17 cellular contexts compared by ENCODE assay signal in the genomic region with DNA sequence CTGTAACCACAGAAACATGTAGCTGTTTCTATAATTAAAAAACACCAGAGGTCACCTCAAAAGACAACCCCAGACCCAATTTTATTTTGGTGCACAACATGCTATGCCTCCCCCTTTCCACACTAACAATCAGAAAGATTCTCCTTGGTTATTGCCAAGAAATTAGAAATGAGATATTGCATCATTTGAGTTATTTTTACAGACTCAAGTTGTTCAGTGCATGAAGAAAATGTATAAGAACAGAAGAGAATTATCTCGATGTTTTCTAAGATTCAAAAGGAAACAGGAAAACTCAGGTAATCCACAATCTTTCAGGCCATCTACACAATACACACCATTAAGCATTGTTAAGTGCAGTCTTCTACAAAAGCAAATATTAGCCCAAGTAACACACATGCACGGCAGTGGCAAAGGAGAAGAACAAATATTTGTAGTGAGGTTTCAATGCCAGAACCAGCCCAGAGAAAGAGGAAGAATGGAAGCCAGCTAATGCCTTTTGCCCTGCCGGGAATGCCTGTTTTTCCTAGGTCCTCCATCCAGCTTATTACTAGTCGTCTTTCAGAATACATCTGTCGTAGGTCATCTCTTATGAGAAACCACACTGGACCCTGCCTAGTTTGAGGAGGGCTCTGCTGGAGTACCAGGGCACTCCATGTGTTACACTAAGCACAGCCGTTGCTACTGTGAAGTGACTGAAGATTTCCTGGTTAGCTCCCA.
DNase-seq lines count a peak whose midpoint lies in the region; ATAC-seq and TF ChIP-seq lines count a peak whose summit lies in the region.
"Had no signal": no experiment of that assay in that cellular context is flagged by ENCODE, and none has a peak within 500 bp of the region (broad histone marks: within the 10 kb centered on the region; RNA-seq: fewer than 3 reads in every experiment).

No MANE protein-coding gene starts in this region.

- DNase-seq in NCI-H2196 treated with DMSO at 0.1 percent for 48 hours (lab: John Stamatoyannopoulos, UW; ENCODE audit: unreplicated experiment) (peak; percentile 75), body of pancreas (peak; percentile 16 to 55 (median 42)), upper lobe of left lung (peak in 1 of 2 donors; percentile 25), testis (no peak), AG08395 (ENCODE audit: low spot score) (no peak)
- DNase-seq: activated CD4-positive, alpha-beta T cell treated with anti-CD3 and anti-CD28 coated beads, Interleukin-2, amount 50 U/mL, for 1 hour; activated T-cell treated with anti-CD3 and anti-CD28 coated beads, Interleukin-2, amount 50 U/mL, for 72 hours; CD4-positive, alpha-beta memory T cell; erythroblast; heart left ventricle; Kasumi-1; NCI-H226; Peyer's patch; stimulated activated CD4-positive, alpha-beta T cell treated with anti-CD3 and anti-CD28 coated beads, Interleukin-4, amount 100 ng/mL, for 24 hours had no signal

- peak overlapping the region; percentile 14; the same call in 1 of the 2 replicates for H3K4me2 ChIP-seq in KMS-11

- H3K36me3 ChIP-seq in KMS-11 (ENCODE audit: insufficient read depth) (no peaks in the 10 kb centered on the region), body of pancreas (replicated peaks in 1 of 2; ENCODE audit: insufficient read depth in 1 of 2, low read depth in 2 of 2) (no peaks in the 10 kb centered on the region), upper lobe of left lung (no peaks in the 10 kb centered on the region), testis (ENCODE audit: low read depth, missing control alignments) (no peaks in the 10 kb centered on the region)
- H3K36me3 ChIP-seq: heart left ventricle, Peyer's patch had no signal

- no peak overlapping the region for H2AFZ ChIP-seq in KMS-11 (ENCODE audit: low read depth)

- WGBS in body of pancreas, 2 donors: 22 to 24% methylated on average over 6 of the region's 6 CpGs
- 50 to 56% methylated on average over 6 of the region's 6 CpGs for WGBS in upper lobe of left lung, 2 donors
- 89% methylated on average over 6 of the region's 6 CpGs for WGBS in testis, 2 donors

- H3K4me3 ChIP-seq in KMS-11 (IDR thresholded peaks at IDR 0.05; ENCODE audit: insufficient read depth, low read depth, low read length) (no peak overlapping the region), body of pancreas (no peak overlapping the region), upper lobe of left lung (no peak overlapping the region), testis (no peak overlapping the region)
- H3K4me3 ChIP-seq: heart left ventricle, Peyer's patch had no signal

- TF ChIP-seq CTCF in KMS-11 (conservative IDR thresholded peaks at IDR 0.05; ENCODE audit: low read depth, low read length): no peak
- no peak for TF ChIP-seq CTCF in body of pancreas (IDR thresholded peaks at IDR 0.05)
- TF ChIP-seq CTCF in upper lobe of left lung (IDR thresholded peaks at IDR 0.05): no peak
- TF ChIP-seq CTCF in testis (IDR thresholded peaks at IDR 0.05): no peak

- peak; percentile 75 for ATAC-seq in body of pancreas
- ATAC-seq in upper lobe of left lung (ENCODE audit: low FRiP score in 2 of 2): peak; percentile 57 to 89
- no peak for ATAC-seq in HG03460 (IDR thresholded peaks at IDR 0.05; ENCODE audit: unreplicated experiment)
- ATAC-seq: activated T-cell treated with anti-CD3 and anti-CD28 coated beads, Interleukin-2, amount 50 U/mL, for 72 hours; heart left ventricle; sciatic nerve had no signal

- no peaks in the 10 kb centered on the region for H3K9me3 ChIP-seq in body of pancreas
- no peaks in the 10 kb centered on the region for H3K9me3 ChIP-seq in upper lobe of left lung
- H3K9me3 ChIP-seq in testis: no peaks in the 10 kb centered on the region
- H3K9me3 ChIP-seq: heart left ventricle, Peyer's patch had no signal

- TF ChIP-seq EP300 in upper lobe of left lung (IDR thresholded peaks at IDR 0.05): no peak

- H3K79me2 ChIP-seq in KMS-11 (ENCODE audit: insufficient read depth, low read depth): no peaks in the 10 kb centered on the region

- no peak overlapping the region for H3K9ac ChIP-seq in KMS-11

- H3K27ac ChIP-seq in KMS-11 (no peak overlapping the region), body of pancreas (peak overlapping the region in 2 of 4 donors; percentile 12 to 21), upper lobe of left lung (peak overlapping the region in 1 of 4 donors; percentile 39), testis (no peak overlapping the region)
- H3K27ac ChIP-seq: heart left ventricle, Peyer's patch had no signal

- H3K4me1 ChIP-seq in KMS-11 (ENCODE audit: low read depth, poor library complexity, severe bottlenecking): peaks cover 32% of the 10 kb centered on the region
- H3K4me1 ChIP-seq in body of pancreas: peaks cover 14% of the 10 kb centered on the region
- H3K4me1 ChIP-seq in upper lobe of left lung: peaks cover 0 to 13% (median 3%) of the 10 kb centered on the region in 4 donors
- no peaks in the 10 kb centered on the region for H3K4me1 ChIP-seq in testis
- H3K4me1 ChIP-seq: Peyer's patch had no signal

- no peaks in the 10 kb centered on the region for H3K27me3 ChIP-seq in KMS-11 (ENCODE audit: insufficient read depth, low read depth)
- H3K27me3 ChIP-seq in body of pancreas: no peaks in the 10 kb centered on the region
- no peaks in the 10 kb centered on the region for H3K27me3 ChIP-seq in upper lobe of left lung
- no peaks in the 10 kb centered on the region for H3K27me3 ChIP-seq in testis
- H3K27me3 ChIP-seq: heart left ventricle, Peyer's patch had no signal

- intact Hi-C loops in body of pancreas (cut with DNase I) (no loop called here), testis (cut with DNase I; ENCODE audit: low total_unique reads) (no loop called here)

- no peaks in the 10 kb centered on the region for H4K20me1 ChIP-seq in KMS-11 (ENCODE audit: insufficient read depth)

- TF ChIP-seq POLR2A in body of pancreas (IDR thresholded peaks at IDR 0.05): no peak
- no peak for TF ChIP-seq POLR2A in upper lobe of left lung (IDR thresholded peaks at IDR 0.05)
- TF ChIP-seq POLR2A in testis (IDR thresholded peaks at IDR 0.05): no peak

Comparison
In these comparisons a context has a peak if more than half of its experiments do, and no peak if none do; other contexts are left out.
1. DNase-seq: peak in NCI-H2196 treated with DMSO at 0.1 percent for 48 hours (single experiment) and body of pancreas (4 of 4); none in testis (single experiment) and AG08395 (single experiment).